1 cellular context compared by ENCODE assay signal in the genomic region with DNA sequence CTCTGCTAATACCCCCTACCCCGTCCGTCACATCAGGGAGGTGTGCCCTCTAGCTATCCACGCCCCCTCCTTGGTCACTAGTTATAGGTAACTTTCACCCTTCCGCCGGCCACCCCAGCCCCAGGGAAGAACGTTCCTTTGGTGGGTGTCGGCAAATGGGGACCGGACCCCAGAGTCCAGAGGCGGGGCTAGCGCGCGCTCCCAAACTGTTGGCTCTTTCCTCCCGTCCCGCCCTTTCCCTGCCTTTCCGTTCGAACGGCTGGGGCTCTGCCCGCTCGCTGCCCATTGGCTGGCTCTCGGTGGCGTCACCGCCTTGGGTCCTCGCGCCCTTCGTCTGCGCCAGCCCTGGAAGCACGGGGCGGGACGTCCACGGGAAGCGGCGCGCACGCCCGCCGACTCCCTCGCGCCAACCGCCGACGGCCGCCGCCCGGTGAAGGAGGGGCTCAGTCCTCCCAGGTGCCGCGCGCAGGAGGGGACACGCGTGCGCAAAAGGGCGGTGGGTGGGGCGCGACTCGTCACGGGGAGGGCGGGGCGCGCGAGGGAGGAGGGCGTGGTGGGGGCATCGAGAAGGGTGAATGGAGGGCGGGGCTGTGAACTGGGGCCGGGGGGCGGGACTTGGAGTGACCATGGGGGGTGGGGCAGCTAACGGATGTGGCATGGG.
TF ChIP-seq lines count a peak whose summit lies in the region.

No MANE protein-coding gene starts in this region.

TF ChIP-seq in K562, 482 proteins besides CTCF, POLR2A, EP300 and RAD21 (continued from another document and continues in another):
- TF ChIP-seq, protein P1, sequence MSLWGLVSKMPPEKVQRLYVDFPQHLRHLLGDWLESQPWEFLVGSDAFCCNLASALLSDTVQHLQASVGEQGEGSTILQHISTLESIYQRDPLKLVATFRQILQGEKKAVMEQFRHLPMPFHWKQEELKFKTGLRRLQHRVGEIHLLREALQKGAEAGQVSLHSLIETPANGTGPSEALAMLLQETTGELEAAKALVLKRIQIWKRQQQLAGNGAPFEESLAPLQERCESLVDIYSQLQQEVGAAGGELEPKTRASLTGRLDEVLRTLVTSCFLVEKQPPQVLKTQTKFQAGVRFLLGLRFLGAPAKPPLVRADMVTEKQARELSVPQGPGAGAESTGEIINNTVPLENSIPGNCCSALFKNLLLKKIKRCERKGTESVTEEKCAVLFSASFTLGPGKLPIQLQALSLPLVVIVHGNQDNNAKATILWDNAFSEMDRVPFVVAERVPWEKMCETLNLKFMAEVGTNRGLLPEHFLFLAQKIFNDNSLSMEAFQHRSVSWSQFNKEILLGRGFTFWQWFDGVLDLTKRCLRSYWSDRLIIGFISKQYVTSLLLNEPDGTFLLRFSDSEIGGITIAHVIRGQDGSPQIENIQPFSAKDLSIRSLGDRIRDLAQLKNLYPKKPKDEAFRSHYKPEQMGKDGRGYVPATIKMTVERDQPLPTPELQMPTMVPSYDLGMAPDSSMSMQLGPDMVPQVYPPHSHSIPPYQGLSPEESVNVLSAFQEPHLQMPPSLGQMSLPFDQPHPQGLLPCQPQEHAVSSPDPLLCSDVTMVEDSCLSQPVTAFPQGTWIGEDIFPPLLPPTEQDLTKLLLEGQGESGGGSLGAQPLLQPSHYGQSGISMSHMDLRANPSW (CRISPR knock-in tag; IDR thresholded peaks at IDR 0.05), result peak; percentile 69; the same call in 1 of the 2 replicates
- TF ChIP-seq, protein P2, sequence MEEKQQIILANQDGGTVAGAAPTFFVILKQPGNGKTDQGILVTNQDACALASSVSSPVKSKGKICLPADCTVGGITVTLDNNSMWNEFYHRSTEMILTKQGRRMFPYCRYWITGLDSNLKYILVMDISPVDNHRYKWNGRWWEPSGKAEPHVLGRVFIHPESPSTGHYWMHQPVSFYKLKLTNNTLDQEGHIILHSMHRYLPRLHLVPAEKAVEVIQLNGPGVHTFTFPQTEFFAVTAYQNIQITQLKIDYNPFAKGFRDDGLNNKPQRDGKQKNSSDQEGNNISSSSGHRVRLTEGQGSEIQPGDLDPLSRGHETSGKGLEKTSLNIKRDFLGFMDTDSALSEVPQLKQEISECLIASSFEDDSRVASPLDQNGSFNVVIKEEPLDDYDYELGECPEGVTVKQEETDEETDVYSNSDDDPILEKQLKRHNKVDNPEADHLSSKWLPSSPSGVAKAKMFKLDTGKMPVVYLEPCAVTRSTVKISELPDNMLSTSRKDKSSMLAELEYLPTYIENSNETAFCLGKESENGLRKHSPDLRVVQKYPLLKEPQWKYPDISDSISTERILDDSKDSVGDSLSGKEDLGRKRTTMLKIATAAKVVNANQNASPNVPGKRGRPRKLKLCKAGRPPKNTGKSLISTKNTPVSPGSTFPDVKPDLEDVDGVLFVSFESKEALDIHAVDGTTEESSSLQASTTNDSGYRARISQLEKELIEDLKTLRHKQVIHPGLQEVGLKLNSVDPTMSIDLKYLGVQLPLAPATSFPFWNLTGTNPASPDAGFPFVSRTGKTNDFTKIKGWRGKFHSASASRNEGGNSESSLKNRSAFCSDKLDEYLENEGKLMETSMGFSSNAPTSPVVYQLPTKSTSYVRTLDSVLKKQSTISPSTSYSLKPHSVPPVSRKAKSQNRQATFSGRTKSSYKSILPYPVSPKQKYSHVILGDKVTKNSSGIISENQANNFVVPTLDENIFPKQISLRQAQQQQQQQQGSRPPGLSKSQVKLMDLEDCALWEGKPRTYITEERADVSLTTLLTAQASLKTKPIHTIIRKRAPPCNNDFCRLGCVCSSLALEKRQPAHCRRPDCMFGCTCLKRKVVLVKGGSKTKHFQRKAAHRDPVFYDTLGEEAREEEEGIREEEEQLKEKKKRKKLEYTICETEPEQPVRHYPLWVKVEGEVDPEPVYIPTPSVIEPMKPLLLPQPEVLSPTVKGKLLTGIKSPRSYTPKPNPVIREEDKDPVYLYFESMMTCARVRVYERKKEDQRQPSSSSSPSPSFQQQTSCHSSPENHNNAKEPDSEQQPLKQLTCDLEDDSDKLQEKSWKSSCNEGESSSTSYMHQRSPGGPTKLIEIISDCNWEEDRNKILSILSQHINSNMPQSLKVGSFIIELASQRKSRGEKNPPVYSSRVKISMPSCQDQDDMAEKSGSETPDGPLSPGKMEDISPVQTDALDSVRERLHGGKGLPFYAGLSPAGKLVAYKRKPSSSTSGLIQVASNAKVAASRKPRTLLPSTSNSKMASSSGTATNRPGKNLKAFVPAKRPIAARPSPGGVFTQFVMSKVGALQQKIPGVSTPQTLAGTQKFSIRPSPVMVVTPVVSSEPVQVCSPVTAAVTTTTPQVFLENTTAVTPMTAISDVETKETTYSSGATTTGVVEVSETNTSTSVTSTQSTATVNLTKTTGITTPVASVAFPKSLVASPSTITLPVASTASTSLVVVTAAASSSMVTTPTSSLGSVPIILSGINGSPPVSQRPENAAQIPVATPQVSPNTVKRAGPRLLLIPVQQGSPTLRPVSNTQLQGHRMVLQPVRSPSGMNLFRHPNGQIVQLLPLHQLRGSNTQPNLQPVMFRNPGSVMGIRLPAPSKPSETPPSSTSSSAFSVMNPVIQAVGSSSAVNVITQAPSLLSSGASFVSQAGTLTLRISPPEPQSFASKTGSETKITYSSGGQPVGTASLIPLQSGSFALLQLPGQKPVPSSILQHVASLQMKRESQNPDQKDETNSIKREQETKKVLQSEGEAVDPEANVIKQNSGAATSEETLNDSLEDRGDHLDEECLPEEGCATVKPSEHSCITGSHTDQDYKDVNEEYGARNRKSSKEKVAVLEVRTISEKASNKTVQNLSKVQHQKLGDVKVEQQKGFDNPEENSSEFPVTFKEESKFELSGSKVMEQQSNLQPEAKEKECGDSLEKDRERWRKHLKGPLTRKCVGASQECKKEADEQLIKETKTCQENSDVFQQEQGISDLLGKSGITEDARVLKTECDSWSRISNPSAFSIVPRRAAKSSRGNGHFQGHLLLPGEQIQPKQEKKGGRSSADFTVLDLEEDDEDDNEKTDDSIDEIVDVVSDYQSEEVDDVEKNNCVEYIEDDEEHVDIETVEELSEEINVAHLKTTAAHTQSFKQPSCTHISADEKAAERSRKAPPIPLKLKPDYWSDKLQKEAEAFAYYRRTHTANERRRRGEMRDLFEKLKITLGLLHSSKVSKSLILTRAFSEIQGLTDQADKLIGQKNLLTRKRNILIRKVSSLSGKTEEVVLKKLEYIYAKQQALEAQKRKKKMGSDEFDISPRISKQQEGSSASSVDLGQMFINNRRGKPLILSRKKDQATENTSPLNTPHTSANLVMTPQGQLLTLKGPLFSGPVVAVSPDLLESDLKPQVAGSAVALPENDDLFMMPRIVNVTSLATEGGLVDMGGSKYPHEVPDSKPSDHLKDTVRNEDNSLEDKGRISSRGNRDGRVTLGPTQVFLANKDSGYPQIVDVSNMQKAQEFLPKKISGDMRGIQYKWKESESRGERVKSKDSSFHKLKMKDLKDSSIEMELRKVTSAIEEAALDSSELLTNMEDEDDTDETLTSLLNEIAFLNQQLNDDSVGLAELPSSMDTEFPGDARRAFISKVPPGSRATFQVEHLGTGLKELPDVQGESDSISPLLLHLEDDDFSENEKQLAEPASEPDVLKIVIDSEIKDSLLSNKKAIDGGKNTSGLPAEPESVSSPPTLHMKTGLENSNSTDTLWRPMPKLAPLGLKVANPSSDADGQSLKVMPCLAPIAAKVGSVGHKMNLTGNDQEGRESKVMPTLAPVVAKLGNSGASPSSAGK (IDR thresholded peaks at IDR 0.05), result peak; percentile 93
- no peak for TF ChIP-seq NFE2L1 (tag; IDR thresholded peaks at IDR 0.05; ENCODE audit: borderline replicate concordance, low read depth)
- TF ChIP-seq, protein P3, sequence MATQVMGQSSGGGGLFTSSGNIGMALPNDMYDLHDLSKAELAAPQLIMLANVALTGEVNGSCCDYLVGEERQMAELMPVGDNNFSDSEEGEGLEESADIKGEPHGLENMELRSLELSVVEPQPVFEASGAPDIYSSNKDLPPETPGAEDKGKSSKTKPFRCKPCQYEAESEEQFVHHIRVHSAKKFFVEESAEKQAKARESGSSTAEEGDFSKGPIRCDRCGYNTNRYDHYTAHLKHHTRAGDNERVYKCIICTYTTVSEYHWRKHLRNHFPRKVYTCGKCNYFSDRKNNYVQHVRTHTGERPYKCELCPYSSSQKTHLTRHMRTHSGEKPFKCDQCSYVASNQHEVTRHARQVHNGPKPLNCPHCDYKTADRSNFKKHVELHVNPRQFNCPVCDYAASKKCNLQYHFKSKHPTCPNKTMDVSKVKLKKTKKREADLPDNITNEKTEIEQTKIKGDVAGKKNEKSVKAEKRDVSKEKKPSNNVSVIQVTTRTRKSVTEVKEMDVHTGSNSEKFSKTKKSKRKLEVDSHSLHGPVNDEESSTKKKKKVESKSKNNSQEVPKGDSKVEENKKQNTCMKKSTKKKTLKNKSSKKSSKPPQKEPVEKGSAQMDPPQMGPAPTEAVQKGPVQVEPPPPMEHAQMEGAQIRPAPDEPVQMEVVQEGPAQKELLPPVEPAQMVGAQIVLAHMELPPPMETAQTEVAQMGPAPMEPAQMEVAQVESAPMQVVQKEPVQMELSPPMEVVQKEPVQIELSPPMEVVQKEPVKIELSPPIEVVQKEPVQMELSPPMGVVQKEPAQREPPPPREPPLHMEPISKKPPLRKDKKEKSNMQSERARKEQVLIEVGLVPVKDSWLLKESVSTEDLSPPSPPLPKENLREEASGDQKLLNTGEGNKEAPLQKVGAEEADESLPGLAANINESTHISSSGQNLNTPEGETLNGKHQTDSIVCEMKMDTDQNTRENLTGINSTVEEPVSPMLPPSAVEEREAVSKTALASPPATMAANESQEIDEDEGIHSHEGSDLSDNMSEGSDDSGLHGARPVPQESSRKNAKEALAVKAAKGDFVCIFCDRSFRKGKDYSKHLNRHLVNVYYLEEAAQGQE (CRISPR knock-in tag; IDR thresholded peaks at IDR 0.05; ENCODE audit: low read depth), result peak; percentile 87
- no peak for TF ChIP-seq ZNF174 (CRISPR knock-in tag; IDR thresholded peaks at IDR 0.05)
- TF ChIP-seq ZNF140 (CRISPR knock-in tag; IDR thresholded peaks at IDR 0.05), result no peak
- peak; percentile 89 for TF ChIP-seq POLR2B (IDR thresholded peaks at IDR 0.05; ENCODE audit: low read depth, partially characterized antibody)
- TF ChIP-seq ZNF12 (CRISPR knock-in tag; IDR thresholded peaks at IDR 0.05), result peak; percentile 50; the same call in 1 of the 2 replicates
- peak; percentile 35 for TF ChIP-seq KDM5B (IDR thresholded peaks at IDR 0.05; ENCODE audit: insufficient replicate concordance, low read depth, low read length)
- TF ChIP-seq FOXJ2 (tag; IDR thresholded peaks at IDR 0.05), result no peak
- TF ChIP-seq CCAR2 (IDR thresholded peaks at IDR 0.05; ENCODE audit: low read depth, low read length), result no peak
- TF ChIP-seq NFXL1 (CRISPR knock-in tag; IDR thresholded peaks at IDR 0.05), result no peak
- no peak for TF ChIP-seq HNRNPH1 (optimal IDR thresholded peaks at IDR 0.05; ENCODE audit: low read depth, low read length)
- peak; percentile 96 for TF ChIP-seq CAMTA2 (CRISPR knock-in tag; conservative IDR thresholded peaks at IDR 0.05)
- TF ChIP-seq MEIS2 (IDR thresholded peaks at IDR 0.05; ENCODE audit: partially characterized antibody), result peak; percentile 61
- TF ChIP-seq FOXK1 (CRISPR knock-in tag; IDR thresholded peaks at IDR 0.05; ENCODE audit: borderline replicate concordance), result no peak
- TF ChIP-seq SNIP1 (IDR thresholded peaks at IDR 0.05; ENCODE audit: low read depth), result no peak
- TF ChIP-seq RBM17 (IDR thresholded peaks at IDR 0.05; ENCODE audit: borderline replicate concordance, low read depth, low read length), result no peak
- no peak for TF ChIP-seq ZNF408 (CRISPR knock-in tag; IDR thresholded peaks at IDR 0.05; ENCODE audit: low read depth)
- no peak for TF ChIP-seq THRAP3 (IDR thresholded peaks at IDR 0.05; ENCODE audit: borderline replicate concordance)
- TF ChIP-seq, protein P4, sequence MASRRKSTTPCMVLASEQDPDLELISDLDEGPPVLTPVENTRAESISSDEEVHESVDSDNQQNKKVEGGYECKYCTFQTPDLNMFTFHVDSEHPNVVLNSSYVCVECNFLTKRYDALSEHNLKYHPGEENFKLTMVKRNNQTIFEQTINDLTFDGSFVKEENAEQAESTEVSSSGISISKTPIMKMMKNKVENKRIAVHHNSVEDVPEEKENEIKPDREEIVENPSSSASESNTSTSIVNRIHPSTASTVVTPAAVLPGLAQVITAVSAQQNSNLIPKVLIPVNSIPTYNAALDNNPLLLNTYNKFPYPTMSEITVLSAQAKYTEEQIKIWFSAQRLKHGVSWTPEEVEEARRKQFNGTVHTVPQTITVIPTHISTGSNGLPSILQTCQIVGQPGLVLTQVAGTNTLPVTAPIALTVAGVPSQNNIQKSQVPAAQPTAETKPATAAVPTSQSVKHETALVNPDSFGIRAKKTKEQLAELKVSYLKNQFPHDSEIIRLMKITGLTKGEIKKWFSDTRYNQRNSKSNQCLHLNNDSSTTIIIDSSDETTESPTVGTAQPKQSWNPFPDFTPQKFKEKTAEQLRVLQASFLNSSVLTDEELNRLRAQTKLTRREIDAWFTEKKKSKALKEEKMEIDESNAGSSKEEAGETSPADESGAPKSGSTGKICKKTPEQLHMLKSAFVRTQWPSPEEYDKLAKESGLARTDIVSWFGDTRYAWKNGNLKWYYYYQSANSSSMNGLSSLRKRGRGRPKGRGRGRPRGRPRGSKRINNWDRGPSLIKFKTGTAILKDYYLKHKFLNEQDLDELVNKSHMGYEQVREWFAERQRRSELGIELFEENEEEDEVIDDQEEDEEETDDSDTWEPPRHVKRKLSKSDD (conservative IDR thresholded peaks at IDR 0.05; ENCODE audit: low read length), result no peak
- no peak for TF ChIP-seq HDAC3 (IDR thresholded peaks at IDR 0.05; ENCODE audit: borderline replicate concordance, partially characterized antibody)
- peak; percentile 87 for TF ChIP-seq GABPB1 (CRISPR knock-in tag; IDR thresholded peaks at IDR 0.05)
- no peak for TF ChIP-seq NCOA4 (IDR thresholded peaks at IDR 0.05; ENCODE audit: partially characterized antibody)
- TF ChIP-seq, protein P5, sequence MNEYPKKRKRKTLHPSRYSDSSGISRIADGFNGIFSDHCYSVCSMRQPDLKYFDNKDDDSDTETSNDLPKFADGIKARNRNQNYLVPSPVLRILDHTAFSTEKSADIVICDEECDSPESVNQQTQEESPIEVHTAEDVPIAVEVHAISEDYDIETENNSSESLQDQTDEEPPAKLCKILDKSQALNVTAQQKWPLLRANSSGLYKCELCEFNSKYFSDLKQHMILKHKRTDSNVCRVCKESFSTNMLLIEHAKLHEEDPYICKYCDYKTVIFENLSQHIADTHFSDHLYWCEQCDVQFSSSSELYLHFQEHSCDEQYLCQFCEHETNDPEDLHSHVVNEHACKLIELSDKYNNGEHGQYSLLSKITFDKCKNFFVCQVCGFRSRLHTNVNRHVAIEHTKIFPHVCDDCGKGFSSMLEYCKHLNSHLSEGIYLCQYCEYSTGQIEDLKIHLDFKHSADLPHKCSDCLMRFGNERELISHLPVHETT (CRISPR knock-in tag; conservative IDR thresholded peaks at IDR 0.05 in 1 of 2, IDR thresholded peaks at IDR 0.05 in 1 of 2), result peak in 1 of 2 experiments; percentile 97; a peak in 2 of 4 replicates
- TF ChIP-seq BHLHE40 (IDR thresholded peaks at IDR 0.05; ENCODE audit: low read length), result peak; percentile 78
- no peak for TF ChIP-seq SMARCA4 (IDR thresholded peaks at IDR 0.05)
- TF ChIP-seq HDAC1 (IDR thresholded peaks at IDR 0.05), result peak in 1 of 2 experiments; percentile 66; a peak in 1 of 4 replicates
- TF ChIP-seq PHF20 (IDR thresholded peaks at IDR 0.05; ENCODE audit: partially characterized antibody), result no peak
- no peak for TF ChIP-seq MCM3 (IDR thresholded peaks at IDR 0.05)
- TF ChIP-seq ZNF586 (CRISPR knock-in tag; conservative IDR thresholded peaks at IDR 0.05), result no peak
- no peak for TF ChIP-seq ADNP (tag; IDR thresholded peaks at IDR 0.05)
- TF ChIP-seq RBM34 (IDR thresholded peaks at IDR 0.05; ENCODE audit: borderline replicate concordance, insufficient read depth, low read length), result 0 out of 2 replicates have a peak, but pooled peaks have one; percentile 53
- TF ChIP-seq ARNT (IDR thresholded peaks at IDR 0.05), result no peak
